In the genomic region with DNA sequence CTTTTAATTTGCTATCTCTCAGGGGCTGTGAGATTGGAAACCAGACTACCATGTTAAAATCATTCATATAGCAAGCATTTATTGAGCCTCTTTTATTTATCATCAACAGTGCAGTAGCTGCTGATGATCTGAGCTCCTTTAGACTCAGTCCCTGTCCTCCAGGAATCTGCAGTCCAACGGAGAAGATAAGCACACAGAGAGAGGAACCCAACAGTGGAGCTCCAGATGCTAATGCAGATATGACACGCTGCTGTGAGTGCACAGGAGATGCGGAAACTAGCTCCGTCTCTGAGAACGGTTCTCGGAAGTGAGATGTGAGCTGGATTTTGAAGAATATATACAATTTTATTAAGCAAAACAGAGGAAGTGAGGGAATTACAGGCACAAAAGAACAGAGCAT, we compare ENCODE assay signal across 1 cellular context.
TF ChIP-seq lines count a peak whose summit lies in the region.

No MANE protein-coding gene starts in this region.

TF ChIP-seq in K562, 482 proteins besides CTCF, POLR2A, EP300 and RAD21 (continued from another document and continues in another):
- TF ChIP-seq, protein P1, sequence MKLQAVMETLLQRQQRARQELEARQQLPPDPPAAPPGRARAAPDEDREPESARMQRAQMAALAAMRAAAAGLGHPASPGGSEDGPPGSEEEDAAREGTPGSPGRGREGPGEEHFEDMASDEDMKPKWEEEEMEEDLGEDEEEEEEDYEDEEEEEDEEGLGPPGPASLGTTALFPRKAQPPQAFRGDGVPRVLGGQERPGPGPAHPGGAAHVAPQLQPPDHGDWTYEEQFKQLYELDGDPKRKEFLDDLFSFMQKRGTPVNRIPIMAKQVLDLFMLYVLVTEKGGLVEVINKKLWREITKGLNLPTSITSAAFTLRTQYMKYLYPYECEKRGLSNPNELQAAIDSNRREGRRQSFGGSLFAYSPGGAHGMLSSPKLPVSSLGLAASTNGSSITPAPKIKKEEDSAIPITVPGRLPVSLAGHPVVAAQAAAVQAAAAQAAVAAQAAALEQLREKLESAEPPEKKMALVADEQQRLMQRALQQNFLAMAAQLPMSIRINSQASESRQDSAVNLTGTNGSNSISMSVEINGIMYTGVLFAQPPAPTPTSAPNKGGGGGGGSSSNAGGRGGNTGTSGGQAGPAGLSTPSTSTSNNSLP (IDR thresholded peaks at IDR 0.05; ENCODE audit: borderline replicate concordance, low read depth, low read length), result peak; percentile 97
- no peak for TF ChIP-seq DDX20 (tag; IDR thresholded peaks at IDR 0.05; ENCODE audit: low read depth)
- TF ChIP-seq KDM1A (IDR thresholded peaks at IDR 0.05), result peak; percentile 92 to 94
- peak; percentile 74 for TF ChIP-seq CCNT2 (IDR thresholded peaks at IDR 0.05; ENCODE audit: borderline replicate concordance, extremely low read depth, insufficient read length, low read depth, low read length)
- TF ChIP-seq ATF3 (IDR thresholded peaks at IDR 0.05), result peak; percentile 34; the same call in 1 of the 2 replicates
- TF ChIP-seq ATF3 (CRISPR knock-in tag; conservative IDR thresholded peaks at IDR 0.05), result 0 out of 2 replicates have a peak, but pooled peaks have one; percentile 42
- TF ChIP-seq ATF1 (CRISPR knock-in tag; IDR thresholded peaks at IDR 0.05), result no peak
- TF ChIP-seq ATF1 (tag; IDR thresholded peaks at IDR 0.05), result peak; percentile 80
- no peak for TF ChIP-seq SP2 (IDR thresholded peaks at IDR 0.05; ENCODE audit: extremely low read depth, low read depth, low read length, poor library complexity, severe bottlenecking)
- TF ChIP-seq ZNF589 (CRISPR knock-in tag; IDR thresholded peaks at IDR 0.05; ENCODE audit: low read depth), result 0 out of 2 replicates have a peak, but pooled peaks have one; percentile 53
- no peak for TF ChIP-seq ID3 (CRISPR knock-in tag; IDR thresholded peaks at IDR 0.05)
- no peak for TF ChIP-seq ID3 (tag; IDR thresholded peaks at IDR 0.05)
- no peak for TF ChIP-seq YY1 (IDR thresholded peaks at IDR 0.05; ENCODE audit: borderline replicate concordance in 1 of 3, control insufficient read depth in 1 of 3, extremely low read depth in 1 of 3, insufficient read depth in 3 of 3, insufficient read length in 1 of 3, insufficient replicate concordance in 2 of 3, low read depth in 1 of 3, low read length in 2 of 3)
- no peak for TF ChIP-seq CBX8 (IDR thresholded peaks at IDR 0.05; ENCODE audit: borderline replicate concordance, extremely low read depth, low read depth, low read length, poor library complexity, severe bottlenecking)
- TF ChIP-seq, protein P2, sequence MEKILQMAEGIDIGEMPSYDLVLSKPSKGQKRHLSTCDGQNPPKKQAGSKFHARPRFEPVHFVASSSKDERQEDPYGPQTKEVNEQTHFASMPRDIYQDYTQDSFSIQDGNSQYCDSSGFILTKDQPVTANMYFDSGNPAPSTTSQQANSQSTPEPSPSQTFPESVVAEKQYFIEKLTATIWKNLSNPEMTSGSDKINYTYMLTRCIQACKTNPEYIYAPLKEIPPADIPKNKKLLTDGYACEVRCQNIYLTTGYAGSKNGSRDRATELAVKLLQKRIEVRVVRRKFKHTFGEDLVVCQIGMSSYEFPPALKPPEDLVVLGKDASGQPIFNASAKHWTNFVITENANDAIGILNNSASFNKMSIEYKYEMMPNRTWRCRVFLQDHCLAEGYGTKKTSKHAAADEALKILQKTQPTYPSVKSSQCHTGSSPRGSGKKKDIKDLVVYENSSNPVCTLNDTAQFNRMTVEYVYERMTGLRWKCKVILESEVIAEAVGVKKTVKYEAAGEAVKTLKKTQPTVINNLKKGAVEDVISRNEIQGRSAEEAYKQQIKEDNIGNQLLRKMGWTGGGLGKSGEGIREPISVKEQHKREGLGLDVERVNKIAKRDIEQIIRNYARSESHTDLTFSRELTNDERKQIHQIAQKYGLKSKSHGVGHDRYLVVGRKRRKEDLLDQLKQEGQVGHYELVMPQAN (IDR thresholded peaks at IDR 0.05; ENCODE audit: borderline replicate concordance), result no peak
- no peak for TF ChIP-seq USF2 (CRISPR knock-in tag; IDR thresholded peaks at IDR 0.05)
- TF ChIP-seq BDP1 (IDR thresholded peaks at IDR 0.05; ENCODE audit: insufficient read depth, insufficient read length), result no peak
- peak; percentile 50; the same call in 1 of the 2 replicates for TF ChIP-seq MEF2A (IDR thresholded peaks at IDR 0.05; ENCODE audit: control insufficient read depth, low read depth, low read length)
- no peak for TF ChIP-seq FOXJ3 (CRISPR knock-in tag; IDR thresholded peaks at IDR 0.05)
- TF ChIP-seq ZNF830 (CRISPR knock-in tag; IDR thresholded peaks at IDR 0.05), result no peak
- TF ChIP-seq ETS2 (tag; IDR thresholded peaks at IDR 0.05; ENCODE audit: borderline replicate concordance, poor library complexity, severe bottlenecking), result no peak
- TF ChIP-seq SRSF3 (IDR thresholded peaks at IDR 0.05; ENCODE audit: insufficient read depth, low read length), result no peak
- TF ChIP-seq ZNF197 (CRISPR knock-in tag; IDR thresholded peaks at IDR 0.05; ENCODE audit: low read depth), result no peak
- no peak for TF ChIP-seq OTX1 (CRISPR knock-in tag; IDR thresholded peaks at IDR 0.05)
- TF ChIP-seq, protein P3, sequence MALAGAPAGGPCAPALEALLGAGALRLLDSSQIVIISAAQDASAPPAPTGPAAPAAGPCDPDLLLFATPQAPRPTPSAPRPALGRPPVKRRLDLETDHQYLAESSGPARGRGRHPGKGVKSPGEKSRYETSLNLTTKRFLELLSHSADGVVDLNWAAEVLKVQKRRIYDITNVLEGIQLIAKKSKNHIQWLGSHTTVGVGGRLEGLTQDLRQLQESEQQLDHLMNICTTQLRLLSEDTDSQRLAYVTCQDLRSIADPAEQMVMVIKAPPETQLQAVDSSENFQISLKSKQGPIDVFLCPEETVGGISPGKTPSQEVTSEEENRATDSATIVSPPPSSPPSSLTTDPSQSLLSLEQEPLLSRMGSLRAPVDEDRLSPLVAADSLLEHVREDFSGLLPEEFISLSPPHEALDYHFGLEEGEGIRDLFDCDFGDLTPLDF (CRISPR knock-in tag; IDR thresholded peaks at IDR 0.05), result no peak
- TF ChIP-seq NR1H2 (CRISPR knock-in tag; IDR thresholded peaks at IDR 0.05), result no peak
- no peak for TF ChIP-seq ZNF274 (IDR thresholded peaks at IDR 0.05; ENCODE audit: borderline replicate concordance, low read depth, low read length)
- TF ChIP-seq MITF (IDR thresholded peaks at IDR 0.05), result no peak
- peak; percentile 98 for TF ChIP-seq TCF3 (CRISPR knock-in tag; IDR thresholded peaks at IDR 0.05)
- no peak for TF ChIP-seq GTF2F1 (IDR thresholded peaks at IDR 0.05; ENCODE audit: low read depth, low read length)
- TF ChIP-seq RBM17 (IDR thresholded peaks at IDR 0.05; ENCODE audit: borderline replicate concordance, low read depth, low read length), result no peak
- no peak for TF ChIP-seq FOXK1 (CRISPR knock-in tag; IDR thresholded peaks at IDR 0.05; ENCODE audit: borderline replicate concordance)
- TF ChIP-seq CBFB (CRISPR knock-in tag; IDR thresholded peaks at IDR 0.05), result no peak
- TF ChIP-seq ZNF75A (CRISPR knock-in tag; IDR thresholded peaks at IDR 0.05), result no peak
- no peak for TF ChIP-seq SNAPC5 (CRISPR knock-in tag; IDR thresholded peaks at IDR 0.05)
- peak; percentile 94 for TF ChIP-seq CTBP1 (IDR thresholded peaks at IDR 0.05; ENCODE audit: borderline replicate concordance)
- no peak for TF ChIP-seq PBX2 (CRISPR knock-in tag; IDR thresholded peaks at IDR 0.05; ENCODE audit: low read depth)
- TF ChIP-seq PBX2 (tag; conservative IDR thresholded peaks at IDR 0.05; ENCODE audit: low read depth), result no peak
- no peak for TF ChIP-seq ZNF277 (CRISPR knock-in tag; IDR thresholded peaks at IDR 0.05; ENCODE audit: borderline replicate concordance)
- no peak for TF ChIP-seq SIN3A (IDR thresholded peaks at IDR 0.05; ENCODE audit: borderline replicate concordance in 2 of 2, control insufficient read depth in 1 of 2, low read depth in 2 of 2, low read length in 2 of 2)
- TF ChIP-seq, protein P4, sequence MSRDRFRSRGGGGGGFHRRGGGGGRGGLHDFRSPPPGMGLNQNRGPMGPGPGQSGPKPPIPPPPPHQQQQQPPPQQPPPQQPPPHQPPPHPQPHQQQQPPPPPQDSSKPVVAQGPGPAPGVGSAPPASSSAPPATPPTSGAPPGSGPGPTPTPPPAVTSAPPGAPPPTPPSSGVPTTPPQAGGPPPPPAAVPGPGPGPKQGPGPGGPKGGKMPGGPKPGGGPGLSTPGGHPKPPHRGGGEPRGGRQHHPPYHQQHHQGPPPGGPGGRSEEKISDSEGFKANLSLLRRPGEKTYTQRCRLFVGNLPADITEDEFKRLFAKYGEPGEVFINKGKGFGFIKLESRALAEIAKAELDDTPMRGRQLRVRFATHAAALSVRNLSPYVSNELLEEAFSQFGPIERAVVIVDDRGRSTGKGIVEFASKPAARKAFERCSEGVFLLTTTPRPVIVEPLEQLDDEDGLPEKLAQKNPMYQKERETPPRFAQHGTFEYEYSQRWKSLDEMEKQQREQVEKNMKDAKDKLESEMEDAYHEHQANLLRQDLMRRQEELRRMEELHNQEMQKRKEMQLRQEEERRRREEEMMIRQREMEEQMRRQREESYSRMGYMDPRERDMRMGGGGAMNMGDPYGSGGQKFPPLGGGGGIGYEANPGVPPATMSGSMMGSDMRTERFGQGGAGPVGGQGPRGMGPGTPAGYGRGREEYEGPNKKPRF (IDR thresholded peaks at IDR 0.05; ENCODE audit: low read depth, low read length), result no peak
- no peak for TF ChIP-seq YBX1 (IDR thresholded peaks at IDR 0.05)
- TF ChIP-seq ZNF324 (CRISPR knock-in tag; IDR thresholded peaks at IDR 0.05), result no peak
- TF ChIP-seq KDM4B (IDR thresholded peaks at IDR 0.05; ENCODE audit: borderline replicate concordance in 2 of 2, low read depth in 1 of 2), result no peak
- peak; percentile 70 for TF ChIP-seq ETS1 (conservative IDR thresholded peaks at IDR 0.05; ENCODE audit: control insufficient read depth, low read depth, low read length)
- peak; percentile 95 for TF ChIP-seq ETV5 (CRISPR knock-in tag; IDR thresholded peaks at IDR 0.05; ENCODE audit: low read depth)
- TF ChIP-seq NCOA1 (IDR thresholded peaks at IDR 0.05; ENCODE audit: low read depth), result peak; percentile 85; the same call in 1 of the 2 replicates
